Comparison of ENCODE assay signal across 1 cellular context in the genomic region with DNA sequence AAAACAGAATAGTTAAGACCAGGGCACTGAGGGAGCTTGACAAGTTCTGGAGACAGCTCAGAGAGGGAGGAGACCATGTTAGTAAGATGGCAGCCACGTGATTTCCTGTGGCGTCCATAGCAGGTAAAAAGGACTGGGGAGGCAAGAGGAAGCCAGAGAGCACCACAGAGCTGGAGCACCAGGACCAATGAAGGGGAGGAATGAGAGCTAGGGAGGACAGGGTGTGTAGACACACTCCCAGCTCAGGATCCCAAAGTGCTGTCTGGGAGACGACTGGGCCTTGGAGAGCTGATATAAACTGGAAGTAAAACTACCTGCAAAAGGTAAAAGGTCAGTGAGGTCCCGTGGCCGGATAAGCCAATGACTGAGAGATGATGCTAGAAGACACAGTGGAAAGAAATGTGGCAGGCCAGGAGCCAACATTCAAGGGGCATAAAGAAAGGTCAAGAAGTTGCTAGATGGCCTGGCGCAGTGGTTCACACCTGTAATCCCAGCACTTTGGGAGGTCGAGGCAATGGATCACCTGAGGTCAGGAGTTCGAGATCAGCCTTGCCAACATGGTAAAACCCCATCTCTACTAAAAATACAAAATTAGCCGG.
A peak's percentile ranks its signal among the peaks of the same experiment; 100 is the strongest.
TF ChIP-seq lines count a peak whose summit lies in the region.

No MANE protein-coding gene starts in this region.

TF ChIP-seq in HepG2, 621 proteins besides CTCF, POLR2A, EP300 and RAD21 (continued from another document and continues in another):
- TF ChIP-seq PRMT3 (CRISPR knock-in tag; IDR thresholded peaks at IDR 0.05; ENCODE audit: borderline replicate concordance, low read depth) (no peak), CEBPG (CRISPR knock-in tag; IDR thresholded peaks at IDR 0.05) (no peak), FIP1L1 (IDR thresholded peaks at IDR 0.05; ENCODE audit: borderline replicate concordance, insufficient read depth, low read depth, low read length) (no peak), ZNF782 (CRISPR knock-in tag; IDR thresholded peaks at IDR 0.05; ENCODE audit: borderline replicate concordance) (no peak), ZKSCAN8 (CRISPR knock-in tag; IDR thresholded peaks at IDR 0.05; ENCODE audit: borderline replicate concordance) (no peak), THAP11 (CRISPR knock-in tag; IDR thresholded peaks at IDR 0.05) (no peak), ZNF260 (CRISPR knock-in tag; IDR thresholded peaks at IDR 0.05; ENCODE audit: borderline replicate concordance, low read depth) (no peak), SMAD3 (CRISPR knock-in tag; IDR thresholded peaks at IDR 0.05) (no peak), ZNF850 (CRISPR knock-in tag; conservative IDR thresholded peaks at IDR 0.05) (no peak), MBNL3 (CRISPR knock-in tag; conservative IDR thresholded peaks at IDR 0.05) (no peak), STAG1 (CRISPR knock-in tag; IDR thresholded peaks at IDR 0.05) (no peak), YEATS2 (CRISPR knock-in tag; IDR thresholded peaks at IDR 0.05; ENCODE audit: borderline replicate concordance) (no peak), SP140L (CRISPR knock-in tag; IDR thresholded peaks at IDR 0.05; ENCODE audit: borderline replicate concordance) (no peak), POLR2G (IDR thresholded peaks at IDR 0.05; ENCODE audit: low read depth, low read length) (no peak), BCL6 (CRISPR knock-in tag; IDR thresholded peaks at IDR 0.05) (no peak), ZFP1 (CRISPR knock-in tag; IDR thresholded peaks at IDR 0.05) (no peak), NFKB2 (CRISPR knock-in tag; IDR thresholded peaks at IDR 0.05; ENCODE audit: borderline replicate concordance) (0 out of 2 replicates have a peak, but pooled peaks have one; percentile 34), ZNF670 (CRISPR knock-in tag; IDR thresholded peaks at IDR 0.05; ENCODE audit: borderline replicate concordance) (no peak), ZFP36 (IDR thresholded peaks at IDR 0.05; ENCODE audit: borderline replicate concordance, low read depth, low read length, partially characterized antibody) (no peak), ZNF20 (CRISPR knock-in tag; IDR thresholded peaks at IDR 0.05) (no peak), ZSCAN22 (CRISPR knock-in tag; IDR thresholded peaks at IDR 0.05) (no peak), EEA1 (CRISPR knock-in tag; IDR thresholded peaks at IDR 0.05; ENCODE audit: borderline replicate concordance) (no peak), MTF2 (CRISPR knock-in tag; IDR thresholded peaks at IDR 0.05; ENCODE audit: borderline replicate concordance) (no peak), MEIS1 (CRISPR knock-in tag; IDR thresholded peaks at IDR 0.05; ENCODE audit: borderline replicate concordance) (no peak), ZNF10 (CRISPR knock-in tag; IDR thresholded peaks at IDR 0.05; ENCODE audit: borderline replicate concordance, low read depth) (no peak), NFYB (CRISPR knock-in tag; IDR thresholded peaks at IDR 0.05) (no peak), ZKSCAN5 (CRISPR knock-in tag; IDR thresholded peaks at IDR 0.05) (no peak), ISL2 (CRISPR knock-in tag; IDR thresholded peaks at IDR 0.05) (no peak), FOXA1 (IDR thresholded peaks at IDR 0.05) (no peak), FOXA1 (CRISPR knock-in tag; IDR thresholded peaks at IDR 0.05) (no peak), ZNF451 (CRISPR knock-in tag; IDR thresholded peaks at IDR 0.05) (0 out of 2 replicates have a peak, but pooled peaks have one; percentile 31), GFI1 (CRISPR knock-in tag; IDR thresholded peaks at IDR 0.05; ENCODE audit: borderline replicate concordance) (no peak), HOXA5 (CRISPR knock-in tag; IDR thresholded peaks at IDR 0.05) (no peak), ISX (CRISPR knock-in tag; conservative IDR thresholded peaks at IDR 0.05) (no peak), SRSF1 (optimal IDR thresholded peaks at IDR 0.05; ENCODE audit: low read depth, low read length) (no peak), ZFP37 (CRISPR knock-in tag; IDR thresholded peaks at IDR 0.05; ENCODE audit: borderline replicate concordance) (0 out of 2 replicates have a peak, but pooled peaks have one; percentile 64), ZFX (CRISPR knock-in tag; IDR thresholded peaks at IDR 0.05; ENCODE audit: low read depth) (peak; percentile 2; the same call in 1 of the 2 replicates), ZNF180 (CRISPR knock-in tag; IDR thresholded peaks at IDR 0.05; ENCODE audit: borderline replicate concordance, low read depth) (no peak), POLR2AphosphoS2 (IDR thresholded peaks at IDR 0.05; ENCODE audit: low read depth, low read length) (no peak), SP2 (CRISPR knock-in tag; IDR thresholded peaks at IDR 0.05) (no peak)
- TF ChIP-seq, protein P1, sequence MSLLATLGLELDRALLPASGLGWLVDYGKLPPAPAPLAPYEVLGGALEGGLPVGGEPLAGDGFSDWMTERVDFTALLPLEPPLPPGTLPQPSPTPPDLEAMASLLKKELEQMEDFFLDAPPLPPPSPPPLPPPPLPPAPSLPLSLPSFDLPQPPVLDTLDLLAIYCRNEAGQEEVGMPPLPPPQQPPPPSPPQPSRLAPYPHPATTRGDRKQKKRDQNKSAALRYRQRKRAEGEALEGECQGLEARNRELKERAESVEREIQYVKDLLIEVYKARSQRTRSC (CRISPR knock-in tag; IDR thresholded peaks at IDR 0.05; ENCODE audit: low read depth), result no peak
- TF ChIP-seq, protein P2, sequence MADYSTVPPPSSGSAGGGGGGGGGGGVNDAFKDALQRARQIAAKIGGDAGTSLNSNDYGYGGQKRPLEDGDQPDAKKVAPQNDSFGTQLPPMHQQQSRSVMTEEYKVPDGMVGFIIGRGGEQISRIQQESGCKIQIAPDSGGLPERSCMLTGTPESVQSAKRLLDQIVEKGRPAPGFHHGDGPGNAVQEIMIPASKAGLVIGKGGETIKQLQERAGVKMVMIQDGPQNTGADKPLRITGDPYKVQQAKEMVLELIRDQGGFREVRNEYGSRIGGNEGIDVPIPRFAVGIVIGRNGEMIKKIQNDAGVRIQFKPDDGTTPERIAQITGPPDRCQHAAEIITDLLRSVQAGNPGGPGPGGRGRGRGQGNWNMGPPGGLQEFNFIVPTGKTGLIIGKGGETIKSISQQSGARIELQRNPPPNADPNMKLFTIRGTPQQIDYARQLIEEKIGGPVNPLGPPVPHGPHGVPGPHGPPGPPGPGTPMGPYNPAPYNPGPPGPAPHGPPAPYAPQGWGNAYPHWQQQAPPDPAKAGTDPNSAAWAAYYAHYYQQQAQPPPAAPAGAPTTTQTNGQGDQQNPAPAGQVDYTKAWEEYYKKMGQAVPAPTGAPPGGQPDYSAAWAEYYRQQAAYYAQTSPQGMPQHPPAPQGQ (CRISPR knock-in tag; IDR thresholded peaks at IDR 0.05; ENCODE audit: borderline replicate concordance), result no peak
- TF ChIP-seq, protein P3, sequence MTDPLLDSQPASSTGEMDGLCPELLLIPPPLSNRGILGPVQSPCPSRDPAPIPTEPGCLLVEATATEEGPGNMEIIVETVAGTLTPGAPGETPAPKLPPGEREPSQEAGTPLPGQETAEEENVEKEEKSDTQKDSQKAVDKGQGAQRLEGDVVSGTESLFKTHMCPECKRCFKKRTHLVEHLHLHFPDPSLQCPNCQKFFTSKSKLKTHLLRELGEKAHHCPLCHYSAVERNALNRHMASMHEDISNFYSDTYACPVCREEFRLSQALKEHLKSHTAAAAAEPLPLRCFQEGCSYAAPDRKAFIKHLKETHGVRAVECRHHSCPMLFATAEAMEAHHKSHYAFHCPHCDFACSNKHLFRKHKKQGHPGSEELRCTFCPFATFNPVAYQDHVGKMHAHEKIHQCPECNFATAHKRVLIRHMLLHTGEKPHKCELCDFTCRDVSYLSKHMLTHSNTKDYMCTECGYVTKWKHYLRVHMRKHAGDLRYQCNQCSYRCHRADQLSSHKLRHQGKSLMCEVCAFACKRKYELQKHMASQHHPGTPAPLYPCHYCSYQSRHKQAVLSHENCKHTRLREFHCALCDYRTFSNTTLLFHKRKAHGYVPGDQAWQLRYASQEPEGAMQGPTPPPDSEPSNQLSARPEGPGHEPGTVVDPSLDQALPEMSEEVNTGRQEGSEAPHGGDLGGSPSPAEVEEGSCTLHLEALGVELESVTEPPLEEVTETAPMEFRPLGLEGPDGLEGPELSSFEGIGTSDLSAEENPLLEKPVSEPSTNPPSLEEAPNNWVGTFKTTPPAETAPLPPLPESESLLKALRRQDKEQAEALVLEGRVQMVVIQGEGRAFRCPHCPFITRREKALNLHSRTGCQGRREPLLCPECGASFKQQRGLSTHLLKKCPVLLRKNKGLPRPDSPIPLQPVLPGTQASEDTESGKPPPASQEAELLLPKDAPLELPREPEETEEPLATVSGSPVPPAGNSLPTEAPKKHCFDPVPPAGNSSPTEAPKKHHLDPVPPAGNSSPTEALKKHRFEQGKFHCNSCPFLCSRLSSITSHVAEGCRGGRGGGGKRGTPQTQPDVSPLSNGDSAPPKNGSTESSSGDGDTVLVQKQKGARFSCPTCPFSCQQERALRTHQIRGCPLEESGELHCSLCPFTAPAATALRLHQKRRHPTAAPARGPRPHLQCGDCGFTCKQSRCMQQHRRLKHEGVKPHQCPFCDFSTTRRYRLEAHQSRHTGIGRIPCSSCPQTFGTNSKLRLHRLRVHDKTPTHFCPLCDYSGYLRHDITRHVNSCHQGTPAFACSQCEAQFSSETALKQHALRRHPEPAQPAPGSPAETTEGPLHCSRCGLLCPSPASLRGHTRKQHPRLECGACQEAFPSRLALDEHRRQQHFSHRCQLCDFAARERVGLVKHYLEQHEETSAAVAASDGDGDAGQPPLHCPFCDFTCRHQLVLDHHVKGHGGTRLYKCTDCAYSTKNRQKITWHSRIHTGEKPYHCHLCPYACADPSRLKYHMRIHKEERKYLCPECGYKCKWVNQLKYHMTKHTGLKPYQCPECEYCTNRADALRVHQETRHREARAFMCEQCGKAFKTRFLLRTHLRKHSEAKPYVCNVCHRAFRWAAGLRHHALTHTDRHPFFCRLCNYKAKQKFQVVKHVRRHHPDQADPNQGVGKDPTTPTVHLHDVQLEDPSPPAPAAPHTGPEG (CRISPR knock-in tag; IDR thresholded peaks at IDR 0.05), result no peak
- TF ChIP-seq, protein P4, sequence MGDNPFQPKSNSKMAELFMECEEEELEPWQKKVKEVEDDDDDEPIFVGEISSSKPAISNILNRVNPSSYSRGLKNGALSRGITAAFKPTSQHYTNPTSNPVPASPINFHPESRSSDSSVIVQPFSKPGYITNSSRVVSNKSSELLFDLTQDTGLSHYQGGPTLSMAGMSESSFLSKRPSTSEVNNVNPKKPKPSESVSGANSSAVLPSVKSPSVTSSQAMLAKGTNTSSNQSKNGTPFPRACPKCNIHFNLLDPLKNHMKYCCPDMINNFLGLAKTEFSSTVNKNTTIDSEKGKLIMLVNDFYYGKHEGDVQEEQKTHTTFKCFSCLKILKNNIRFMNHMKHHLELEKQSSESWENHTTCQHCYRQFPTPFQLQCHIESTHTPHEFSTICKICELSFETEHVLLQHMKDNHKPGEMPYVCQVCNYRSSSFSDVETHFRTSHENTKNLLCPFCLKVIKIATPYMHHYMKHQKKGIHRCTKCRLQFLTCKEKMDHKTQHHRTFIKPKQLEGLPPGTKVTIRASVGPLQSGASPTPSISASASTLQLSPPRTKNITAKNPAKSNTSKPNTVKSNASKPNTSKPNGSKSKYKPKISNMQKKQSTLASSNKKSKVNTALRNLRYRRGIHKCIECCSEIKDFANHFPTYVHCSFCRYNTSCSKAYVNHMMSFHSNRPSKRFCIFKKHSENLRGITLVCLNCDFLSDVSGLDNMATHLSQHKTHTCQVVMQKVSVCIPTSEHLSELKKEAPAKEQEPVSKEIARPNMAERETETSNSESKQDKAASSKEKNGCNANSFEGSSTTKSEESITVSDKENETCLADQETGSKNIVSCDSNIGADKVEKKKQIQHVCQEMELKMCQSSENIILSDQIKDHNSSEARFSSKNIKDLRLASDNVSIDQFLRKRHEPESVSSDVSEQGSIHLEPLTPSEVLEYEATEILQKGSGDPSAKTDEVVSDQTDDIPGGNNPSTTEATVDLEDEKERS (CRISPR knock-in tag; IDR thresholded peaks at IDR 0.05), result 0 out of 2 replicates have a peak, but pooled peaks have one; percentile 69
- TF ChIP-seq, protein P5, sequence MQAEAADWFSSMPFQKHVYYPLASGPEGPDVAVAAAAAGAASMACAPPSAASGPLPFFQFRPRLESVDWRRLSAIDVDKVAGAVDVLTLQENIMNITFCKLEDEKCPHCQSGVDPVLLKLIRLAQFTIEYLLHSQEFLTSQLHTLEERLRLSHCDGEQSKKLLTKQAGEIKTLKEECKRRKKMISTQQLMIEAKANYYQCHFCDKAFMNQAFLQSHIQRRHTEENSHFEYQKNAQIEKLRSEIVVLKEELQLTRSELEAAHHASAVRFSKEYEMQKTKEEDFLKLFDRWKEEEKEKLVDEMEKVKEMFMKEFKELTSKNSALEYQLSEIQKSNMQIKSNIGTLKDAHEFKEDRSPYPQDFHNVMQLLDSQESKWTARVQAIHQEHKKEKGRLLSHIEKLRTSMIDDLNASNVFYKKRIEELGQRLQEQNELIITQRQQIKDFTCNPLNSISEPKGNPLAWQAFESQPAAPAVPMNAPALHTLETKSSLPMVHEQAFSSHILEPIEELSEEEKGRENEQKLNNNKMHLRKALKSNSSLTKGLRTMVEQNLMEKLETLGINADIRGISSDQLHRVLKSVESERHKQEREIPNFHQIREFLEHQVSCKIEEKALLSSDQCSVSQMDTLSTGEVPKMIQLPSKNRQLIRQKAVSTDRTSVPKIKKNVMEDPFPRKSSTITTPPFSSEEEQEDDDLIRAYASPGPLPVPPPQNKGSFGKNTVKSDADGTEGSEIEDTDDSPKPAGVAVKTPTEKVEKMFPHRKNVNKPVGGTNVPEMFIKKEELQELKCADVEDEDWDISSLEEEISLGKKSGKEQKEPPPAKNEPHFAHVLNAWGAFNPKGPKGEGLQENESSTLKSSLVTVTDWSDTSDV (CRISPR knock-in tag; IDR thresholded peaks at IDR 0.05), result 0 out of 2 replicates have a peak, but pooled peaks have one; percentile 71
- TF ChIP-seq, protein P6, sequence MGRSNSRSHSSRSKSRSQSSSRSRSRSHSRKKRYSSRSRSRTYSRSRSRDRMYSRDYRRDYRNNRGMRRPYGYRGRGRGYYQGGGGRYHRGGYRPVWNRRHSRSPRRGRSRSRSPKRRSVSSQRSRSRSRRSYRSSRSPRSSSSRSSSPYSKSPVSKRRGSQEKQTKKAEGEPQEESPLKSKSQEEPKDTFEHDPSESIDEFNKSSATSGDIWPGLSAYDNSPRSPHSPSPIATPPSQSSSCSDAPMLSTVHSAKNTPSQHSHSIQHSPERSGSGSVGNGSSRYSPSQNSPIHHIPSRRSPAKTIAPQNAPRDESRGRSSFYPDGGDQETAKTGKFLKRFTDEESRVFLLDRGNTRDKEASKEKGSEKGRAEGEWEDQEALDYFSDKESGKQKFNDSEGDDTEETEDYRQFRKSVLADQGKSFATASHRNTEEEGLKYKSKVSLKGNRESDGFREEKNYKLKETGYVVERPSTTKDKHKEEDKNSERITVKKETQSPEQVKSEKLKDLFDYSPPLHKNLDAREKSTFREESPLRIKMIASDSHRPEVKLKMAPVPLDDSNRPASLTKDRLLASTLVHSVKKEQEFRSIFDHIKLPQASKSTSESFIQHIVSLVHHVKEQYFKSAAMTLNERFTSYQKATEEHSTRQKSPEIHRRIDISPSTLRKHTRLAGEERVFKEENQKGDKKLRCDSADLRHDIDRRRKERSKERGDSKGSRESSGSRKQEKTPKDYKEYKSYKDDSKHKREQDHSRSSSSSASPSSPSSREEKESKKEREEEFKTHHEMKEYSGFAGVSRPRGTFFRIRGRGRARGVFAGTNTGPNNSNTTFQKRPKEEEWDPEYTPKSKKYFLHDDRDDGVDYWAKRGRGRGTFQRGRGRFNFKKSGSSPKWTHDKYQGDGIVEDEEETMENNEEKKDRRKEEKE (IDR thresholded peaks at IDR 0.05), result no peak
- TF ChIP-seq, protein P7, sequence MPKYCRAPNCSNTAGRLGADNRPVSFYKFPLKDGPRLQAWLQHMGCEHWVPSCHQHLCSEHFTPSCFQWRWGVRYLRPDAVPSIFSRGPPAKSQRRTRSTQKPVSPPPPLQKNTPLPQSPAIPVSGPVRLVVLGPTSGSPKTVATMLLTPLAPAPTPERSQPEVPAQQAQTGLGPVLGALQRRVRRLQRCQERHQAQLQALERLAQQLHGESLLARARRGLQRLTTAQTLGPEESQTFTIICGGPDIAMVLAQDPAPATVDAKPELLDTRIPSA (CRISPR knock-in tag; IDR thresholded peaks at IDR 0.05; ENCODE audit: borderline replicate concordance), result no peak
